ENCODE assay signal across 25 cellular contexts in the genomic region with DNA sequence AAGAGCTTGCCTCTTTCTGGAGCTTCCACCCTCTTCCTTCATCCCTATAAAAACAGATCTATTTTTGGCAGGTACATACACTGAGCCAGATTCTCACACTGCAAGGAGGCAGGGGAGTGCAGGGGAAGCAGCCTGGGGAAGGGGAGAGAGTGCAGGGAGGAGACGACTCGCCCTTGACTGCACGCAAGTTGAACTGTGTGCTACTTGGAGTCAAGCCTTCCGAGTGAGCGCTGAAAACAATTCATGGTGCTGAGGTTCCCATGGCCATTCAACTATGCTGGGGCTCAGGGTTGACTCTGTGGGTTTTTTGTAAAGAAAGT. TPM values are rescaled to one million over a fixed set of nuclear protein-coding genes. Genes with fewer than 3 reads are reported as not detected.
DNase-seq lines count a peak whose midpoint lies in the region; ATAC-seq and TF ChIP-seq lines count a peak whose summit lies in the region.
"Had no signal": no experiment of that assay in that cellular context is flagged by ENCODE, and none has a peak within 500 bp of the region (broad histone marks: within the 10 kb centered on the region; RNA-seq: fewer than 3 reads in every experiment).

No MANE protein-coding gene starts in this region.

- peaks cover 28% of the 10 kb centered on the region for H3K79me1 ChIP-seq in mesenchymal stem cell (replicated peaks; ENCODE audit: low read length, poor library complexity, severe bottlenecking)

- CTCF ChIA-PET in RWPE1 (lab: Yijun Ruan, JAX) = interaction anchor here (0.6 to 0.7 kb wide), 2 partner anchors 106 to 484 kb away, joined by 3 to 4 read pairs; no protein-coding TSS in a partner anchor

- 33% methylated on average over 5 of the region's 5 CpGs for WGBS in esophagus muscularis mucosa
- WGBS in mesenchymal stem cell = 50% methylated on average over 5 of the region's 5 CpGs

- H2BK5ac ChIP-seq in mesenchymal stem cell (ENCODE audit: low read depth, low read length, poor library complexity, severe bottlenecking) = no peak overlapping the region

- no peak overlapping the region for H2BK12ac ChIP-seq in mesenchymal stem cell (ENCODE audit: low read length in 2 of 2)

- no peak overlapping the region for H3K18ac ChIP-seq in mesenchymal stem cell (ENCODE audit: low read depth in 1 of 2, low read length in 2 of 2)

- no peak overlapping the region for H2BK15ac ChIP-seq in mesenchymal stem cell (ENCODE audit: low read depth, poor library complexity, severe bottlenecking)

- no peak for TF ChIP-seq EP300 in esophagus muscularis mucosa (IDR thresholded peaks at IDR 0.05)

- no peak overlapping the region for H2AK5ac ChIP-seq in mesenchymal stem cell (ENCODE audit: low read length, severe bottlenecking)

- TF ChIP-seq CTCF in RWPE1 (conservative IDR thresholded peaks at IDR 0.05; ENCODE audit: low read depth) (0 out of 2 replicates have a peak, but pooled peaks have one; percentile 4), esophagus muscularis mucosa (IDR thresholded peaks at IDR 0.05) (no peak), tibial artery (IDR thresholded peaks at IDR 0.05) (no peak), GM10266 (IDR thresholded peaks at IDR 0.05; ENCODE audit: control insufficient read depth, insufficient read depth, low read depth, missing control alignments) (no peak)

- H3K36me3 ChIP-seq in esophagus muscularis mucosa (peaks cover 0 to 5% (median 2%) of the 10 kb centered on the region in 4 donors), mesenchymal stem cell (ENCODE audit: control insufficient read depth in 1 of 2, insufficient read depth in 2 of 2, low read depth in 1 of 2, low read length in 2 of 2) (peaks cover 37 to 63% of the 10 kb centered on the region in 2 experiments), tibial artery (no peaks in the 10 kb centered on the region)
- H3K36me3 ChIP-seq: breast epithelium, Peyer's patch had no signal

- POLR2A ChIA-PET in RWPE1 (lab: Yijun Ruan, JAX; ENCODE audit: low non-redundant PET) = no interaction called here

- H3K4me1 ChIP-seq in esophagus muscularis mucosa = peaks cover 51 to 62% (median 59%) of the 10 kb centered on the region in 4 donors
- H3K4me1 ChIP-seq in mesenchymal stem cell (ENCODE audit: control insufficient read depth, insufficient read depth, low read depth, low read length) = peaks cover 38% of the 10 kb centered on the region
- H3K4me1 ChIP-seq in tibial artery = peaks cover 0 to 49% (median 31%) of the 10 kb centered on the region in 4 donors
- H3K4me1 ChIP-seq: Peyer's patch had no signal

- no peak overlapping the region for H3K27ac ChIP-seq in RWPE1
- H3K27ac ChIP-seq in esophagus muscularis mucosa (replicated peaks in 1 of 4) = peak overlapping the region in 3 of 4 donors; percentile 9 to 48 (median 48)
- H3K27ac ChIP-seq in mesenchymal stem cell (ENCODE audit: low read length, poor library complexity, severe bottlenecking) = peak overlapping the region; percentile 53
- peak overlapping the region; percentile 10 to 62 for H3K27ac ChIP-seq in tibial artery
- H3K27ac ChIP-seq: KMS-11, Peyer's patch had no signal

- no peaks in the 10 kb centered on the region for H3K9me3 ChIP-seq in esophagus muscularis mucosa
- H3K9me3 ChIP-seq in mesenchymal stem cell (ENCODE audit: control insufficient read depth, low read length) = no peaks in the 10 kb centered on the region
- no peaks in the 10 kb centered on the region for H3K9me3 ChIP-seq in tibial artery
- H3K9me3 ChIP-seq: breast epithelium, Peyer's patch had no signal

- intact Hi-C loops in esophagus muscularis mucosa (cut with DNase I) (no loop called here), tibial artery (cut with DNase I; ENCODE audit: low total_unique reads) (no loop called here)

- H2BK120ac ChIP-seq in mesenchymal stem cell (ENCODE audit: low read depth, low read length) = no peak overlapping the region

- DNase-seq in RWPE1 (ENCODE audit: low spot score) (no peak), esophagus muscularis mucosa (ENCODE audit: extremely low spot score) (no peak), mesenchymal stem cell (no peak), tibial artery (no peak), GF-D8 (lab: John Stamatoyannopoulos, UW) (no peak), GM10266 (ENCODE audit: extremely low spot score) (no peak), HT-29 (ENCODE audit: low spot score) (no peak)
- DNase-seq: activated CD4-positive, alpha-beta T cell treated with anti-CD3 and anti-CD28 coated beads for 1 hour; activated CD8-positive, alpha-beta T cell treated with anti-CD3 and anti-CD28 coated beads for 36 hours; activated gamma-delta T cell treated with Interleukin-2 at 50 U/mL for 16 hours; activated T-cell treated with anti-CD3 and anti-CD28 coated beads for 4 hours; CD8-positive, alpha-beta memory T cell; cortex of kidney; DMS153; naive B cell; NCI-H1417 treated with DMSO at 0.1 percent for 48 hours; NCI-H2107; NCI-H524; Peyer's patch; stimulated activated CD4-positive, alpha-beta T cell treated with anti-CD3 and anti-CD28 coated beads, Interleukin-12 subunit alpha, Interleukin-12 subunit beta, amount 100 ng/mL, for 4 hours; stimulated activated naive CD8-positive, alpha-beta T cell treated with anti-CD3 and anti-CD28 coated beads, Interleukin-15, Interleukin-2, amounts not matched to agents 100 U/mL and 50 U/mL, for 24 hours; T-helper 1 cell had no signal

- no peak overlapping the region for H4K91ac ChIP-seq in mesenchymal stem cell (ENCODE audit: low read length)

- no peak overlapping the region for H2AFZ ChIP-seq in mesenchymal stem cell (ENCODE audit: low read depth, low read length)

- no peak overlapping the region for H3K14ac ChIP-seq in mesenchymal stem cell (ENCODE audit: low read length in 2 of 2)

- H3K4me3 ChIP-seq in esophagus muscularis mucosa (no peak overlapping the region), mesenchymal stem cell (ENCODE audit: insufficient read depth in 1 of 2, low read depth in 1 of 2, low read length in 2 of 2) (no peak overlapping the region), tibial artery (no peak overlapping the region)
- H3K4me3 ChIP-seq: breast epithelium, Peyer's patch had no signal

- no peak overlapping the region for H4K8ac ChIP-seq in mesenchymal stem cell (ENCODE audit: low read length)

- no peak overlapping the region for H3K9ac ChIP-seq in mesenchymal stem cell (ENCODE audit: low read length)
- H3K9ac ChIP-seq: KMS-11 had no signal

- no peak overlapping the region for H3K23ac ChIP-seq in mesenchymal stem cell (ENCODE audit: low read length in 2 of 2)

- no peak for TF ChIP-seq POLR2A in esophagus muscularis mucosa (IDR thresholded peaks at IDR 0.05; ENCODE audit: low read depth)

- no peak overlapping the region for H3K4me2 ChIP-seq in mesenchymal stem cell (ENCODE audit: low read length, poor library complexity, severe bottlenecking)
- H3K4me2 ChIP-seq: KMS-11 had no signal

- H3K27me3 ChIP-seq in esophagus muscularis mucosa = no peaks in the 10 kb centered on the region
- no peaks in the 10 kb centered on the region for H3K27me3 ChIP-seq in mesenchymal stem cell (ENCODE audit: control insufficient read depth in 1 of 2, insufficient read depth in 1 of 2, low read length in 2 of 2)
- H3K27me3 ChIP-seq in tibial artery = no peaks in the 10 kb centered on the region
- H3K27me3 ChIP-seq: breast epithelium, Peyer's patch had no signal

- H3K4ac ChIP-seq in mesenchymal stem cell (ENCODE audit: low read depth in 1 of 2, low read length in 2 of 2) = no peak overlapping the region

- ATAC-seq in HG02642 (IDR thresholded peaks at IDR 0.05; ENCODE audit: poor library complexity, unreplicated experiment) = no peak
- ATAC-seq: activated CD8-positive, alpha-beta T cell treated with anti-CD3 and anti-CD28 coated beads for 36 hours; stimulated activated naive CD8-positive, alpha-beta T cell treated with anti-CD3 and anti-CD28 coated beads, Interleukin-15, Interleukin-2, amounts not matched to agents 100 U/mL and 50 U/mL, for 24 hours had no signal

RNA-seq across cellular contexts. Expression of a gene that starts 51.3 kb away (rescaled TPM):
- total RNA-seq in esophagus muscularis mucosa = 10 to 100 TPM; 16.4 to 24.5 (median 22.2) TPM
- 3.9 TPM for polyA plus RNA-seq in mesenchymal stem cell (2013, experiment 1 of 2)
- 3.8 TPM for polyA plus RNA-seq in mesenchymal stem cell (2013, experiment 2 of 2)
- total RNA-seq in HT-29 (2014; rRNA removed; shearing (Covaris generic)) = 0.18 and 0.92 TPM in 2 replicates
- polyA plus RNA-seq: CD8-positive, alpha-beta memory T cell had no signal
